In the genomic region with DNA sequence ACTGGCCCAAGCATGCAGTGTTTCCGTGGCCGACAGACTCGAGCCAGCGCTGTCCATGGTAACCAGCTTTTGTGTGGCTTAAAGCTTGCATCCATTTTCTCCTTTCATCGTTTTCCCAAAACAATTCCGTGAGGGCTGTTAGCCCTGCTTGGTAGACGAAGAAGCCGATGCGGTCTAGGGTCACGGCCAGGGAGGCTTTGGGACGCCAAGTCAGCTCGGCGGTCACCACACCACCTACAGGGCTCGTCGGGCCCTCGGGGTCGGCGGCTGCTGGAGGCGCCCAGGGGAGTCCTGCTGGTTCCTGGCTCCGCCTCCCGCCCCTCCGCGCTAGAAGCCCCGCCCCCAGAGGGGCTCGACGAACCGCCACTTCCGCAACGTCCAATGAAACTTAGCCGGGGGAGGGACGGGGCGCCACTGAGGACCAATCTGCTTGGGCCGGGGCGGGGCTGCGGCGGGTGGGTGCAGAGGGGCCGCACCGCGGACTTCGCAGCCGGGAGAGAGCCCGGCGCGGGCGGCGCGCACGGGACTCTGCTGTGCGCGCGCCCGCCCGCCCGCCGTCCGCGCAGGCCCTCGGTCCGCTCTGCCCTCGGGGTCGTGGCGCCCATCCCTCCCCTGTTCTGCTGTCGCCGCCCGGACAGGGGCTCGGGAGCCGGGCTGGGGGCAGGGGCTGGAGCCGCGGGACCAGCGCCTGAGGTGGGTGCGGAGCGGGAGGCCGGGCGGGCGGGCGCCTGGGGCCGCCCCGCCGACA, we compare ENCODE assay signal across 8 cellular contexts. TPM values are rescaled to one million over a fixed set of nuclear protein-coding genes. Genes with fewer than 3 reads are reported as not detected.
DNase-seq lines count a peak whose midpoint lies in the region; ATAC-seq and TF ChIP-seq lines count a peak whose summit lies in the region.

TSS of gene TIGD3 (plus strand) at position 487 of the 748 bp plus-strand sequence. CDS start 1,058 bp downstream, outside the sequence.

- peak within 1 kb of the TSS; percentile 47 for H3K4me3 ChIP-seq in lower leg skin (ENCODE audit: low read depth, poor library complexity, severe bottlenecking)

- peak; percentile 91 for DNase-seq in CD14-positive monocyte (ENCODE audit: low spot score)
- DNase-seq in NCI-H748 treated with DMSO at 0.1 percent for 48 hours (lab: John Stamatoyannopoulos, UW) = peak; percentile 93
- peak; percentile 96 for DNase-seq in activated CD4-positive, alpha-beta T cell treated with anti-CD3 and anti-CD28 coated beads, Interleukin-2, amount 50 U/mL, for 4 hours
- DNase-seq in dermis microvascular lymphatic vessel endothelial cell (ENCODE audit: low read depth in 2 of 2) = peak; percentile 81 to 96
- peak; percentile 96 to 100 for DNase-seq in lower leg skin (ENCODE audit: low spot score in 2 of 2)
- peak; percentile 97 for DNase-seq in stimulated activated CD4-positive, alpha-beta T cell treated with anti-CD3 and anti-CD28 coated beads, Interleukin-4, amount 100 ng/mL, for 24 hours

- peaks cover 20% of the 10 kb centered on the region for H3K4me1 Mint-ChIP-seq in CD14-positive monocyte

- H3K9me3 Mint-ChIP-seq in CD14-positive monocyte = no peaks in the 10 kb centered on the region

- 0 to 1% methylated on average over 20 to 38 of the region's 79 CpGs for WGBS in lower leg skin, 2 donors

- TF ChIP-seq CTCF in CD14-positive monocyte (IDR thresholded peaks at IDR 0.05) = no peak
- no peak for TF ChIP-seq CTCF in lower leg skin (IDR thresholded peaks at IDR 0.05)

- no peak for TF ChIP-seq POLR2A in lower leg skin (IDR thresholded peaks at IDR 0.05)

- ATAC-seq in GM19397 (IDR thresholded peaks at IDR 0.05; ENCODE audit: unreplicated experiment) (peak; percentile 85), HG03565 (IDR thresholded peaks at IDR 0.05; ENCODE audit: unreplicated experiment) (peak; percentile 76)

- H3K4me3 Mint-ChIP-seq in CD14-positive monocyte = peak within 1 kb of the TSS; percentile 86 to 93

- H3K27me3 Mint-ChIP-seq in CD14-positive monocyte (ENCODE audit: low read depth in 3 of 3) = peaks cover 6 to 18% (median 10%) of the 10 kb centered on the region in 3 donors

- peak within 1 kb of the TSS in 5 of 7 donors; percentile 61 to 75 (median 69) for H3K27ac Mint-ChIP-seq in CD14-positive monocyte

- intact Hi-C loops in CD14-positive monocyte (cut with micrococcal nuclease) (no loop called here), lower leg skin (cut with DNase I; ENCODE audit: low total_unique reads) (no loop called here)

- peaks cover 23 to 31% of the 10 kb centered on the region in 2 donors for H3K36me3 Mint-ChIP-seq in CD14-positive monocyte

RNA-seq across cellular contexts. Expression of gene TIGD3, which starts in this region (rescaled TPM):
- polyA plus RNA-seq in CD14-positive monocyte = 1 to 10 TPM; 2.8 to 3.7 TPM
- total RNA-seq in dermis microvascular lymphatic vessel endothelial cell (under 0.01 and 0.26 TPM in 2 replicates), lower leg skin (under 1 TPM in 3 of 4 donors, not detected in 1; 0.19 to 0.26 (median 0.20) TPM)

Comparison
In these comparisons a context has a peak if more than half of its experiments do, and no peak if none do; other contexts are left out.
1. Peak in every context shown above with its lines: DNase-seq, ATAC-seq and H3K4me3 ChIP-seq.
2. Peak in DNase-seq in dermis microvascular lymphatic vessel endothelial cell; RNA of the gene not detected or under 1 TPM.
3. Peak in DNase-seq and H3K4me3 ChIP-seq in lower leg skin; RNA of the gene not detected or under 1 TPM.